In genomic region chr4:173168396-173169177, GRCh38 we compare ENCODE assay signal across 8 cellular contexts. TPM values are rescaled to one million over a fixed set of nuclear protein-coding genes. Genes with fewer than 3 reads are reported as not detected.
DNase-seq lines count a peak whose midpoint lies in the region; ATAC-seq and TF ChIP-seq lines count a peak whose summit lies in the region.

A gene with protein sequence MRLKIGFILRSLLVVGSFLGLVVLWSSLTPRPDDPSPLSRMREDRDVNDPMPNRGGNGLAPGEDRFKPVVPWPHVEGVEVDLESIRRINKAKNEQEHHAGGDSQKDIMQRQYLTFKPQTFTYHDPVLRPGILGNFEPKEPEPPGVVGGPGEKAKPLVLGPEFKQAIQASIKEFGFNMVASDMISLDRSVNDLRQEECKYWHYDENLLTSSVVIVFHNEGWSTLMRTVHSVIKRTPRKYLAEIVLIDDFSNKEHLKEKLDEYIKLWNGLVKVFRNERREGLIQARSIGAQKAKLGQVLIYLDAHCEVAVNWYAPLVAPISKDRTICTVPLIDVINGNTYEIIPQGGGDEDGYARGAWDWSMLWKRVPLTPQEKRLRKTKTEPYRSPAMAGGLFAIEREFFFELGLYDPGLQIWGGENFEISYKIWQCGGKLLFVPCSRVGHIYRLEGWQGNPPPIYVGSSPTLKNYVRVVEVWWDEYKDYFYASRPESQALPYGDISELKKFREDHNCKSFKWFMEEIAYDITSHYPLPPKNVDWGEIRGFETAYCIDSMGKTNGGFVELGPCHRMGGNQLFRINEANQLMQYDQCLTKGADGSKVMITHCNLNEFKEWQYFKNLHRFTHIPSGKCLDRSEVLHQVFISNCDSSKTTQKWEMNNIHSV (plus strand): TSS chr4:173168811. CDS start chr4:173168836, 25 bp downstream.

- H3K27me3 Mint-ChIP-seq in chondrocyte (ENCODE audit: low read depth), result no peaks in the 10 kb centered on the region

- ATAC-seq in GM18909 (IDR thresholded peaks at IDR 0.05; ENCODE audit: poor library complexity, unreplicated experiment) (peak; percentile 38), HG03139 (IDR thresholded peaks at IDR 0.05; ENCODE audit: unreplicated experiment) (peak; percentile 28)

- H3K4me3 Mint-ChIP-seq in chondrocyte (ENCODE audit: unreplicated experiment), result peak within 1 kb of the TSS; percentile 86

- peak within 1 kb of the TSS; percentile 81 for H3K27ac Mint-ChIP-seq in chondrocyte (ENCODE audit: unreplicated experiment)

- no peaks in the 10 kb centered on the region for H3K9me3 Mint-ChIP-seq in chondrocyte (ENCODE audit: low read depth)

- peak; percentile 4 for TF ChIP-seq CTCF in chondrocyte (IDR thresholded peaks at IDR 0.05)

- DNase-seq in AG08395 (ENCODE audit: low spot score) (peak; percentile 53), NCI-H226 (peak; percentile 68), chondrocyte (ENCODE audit: low spot score) (no peak)
- DNase-seq in activated CD4-positive, alpha-beta T cell treated with anti-CD3 and anti-CD28 coated beads for 1 hour, result peak; percentile 43
- DNase-seq in stimulated activated CD4-positive, alpha-beta T cell treated with anti-CD3 and anti-CD28 coated beads, Interleukin-1b, Interleukin-23, amount 100 ng/mL, for 48 hours, result peak; percentile 57

- H3K36me3 Mint-ChIP-seq in chondrocyte (ENCODE audit: low read depth), result no peaks in the 10 kb centered on the region

- peaks cover 23% of the 10 kb centered on the region for H3K4me1 Mint-ChIP-seq in chondrocyte (ENCODE audit: low read depth)

- H3K27me3 ChIP-seq in layer of hippocampus (ENCODE audit: control insufficient read depth, insufficient read depth, low read length), result no peaks in the 10 kb centered on the region

- H3K27ac ChIP-seq in layer of hippocampus (ENCODE audit: low read depth, low read length), result peak within 1 kb of the TSS; percentile 82

RNA-seq across cellular contexts. Expression of the gene that starts here (rescaled TPM):
- total RNA-seq in chondrocyte, result 26.0 to 36.6 TPM (median 26.4 TPM) in 3 replicates
